In the genomic region with DNA sequence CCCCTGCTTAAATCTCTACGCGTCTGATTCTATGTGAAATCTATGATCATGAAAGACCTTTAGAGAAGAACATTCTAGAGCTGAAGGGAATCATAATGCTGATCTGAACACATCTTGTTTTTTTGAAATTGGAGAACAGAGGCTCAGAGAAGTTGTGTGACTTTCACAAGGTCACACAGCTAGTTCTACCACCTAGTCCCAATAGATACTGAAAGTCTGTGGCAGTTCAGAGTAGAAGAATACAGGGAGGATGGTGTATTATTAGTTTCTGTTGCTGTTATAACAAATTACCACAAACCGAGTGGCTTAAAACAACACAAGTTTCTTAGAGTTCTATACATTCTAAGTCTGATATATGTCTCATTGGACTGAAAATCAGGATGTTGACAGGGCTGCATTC, we compare ENCODE assay signal across 8 cellular contexts.
"Had no signal": no experiment of that assay in that cellular context is flagged by ENCODE, and none has a peak within 500 bp of the region (broad histone marks: within the 10 kb centered on the region; RNA-seq: fewer than 3 reads in every experiment).

No MANE protein-coding gene starts in this region.

- ATAC-seq: GM12878 had no signal

- H3K4me3 ChIP-seq: GM12878 had no signal

- DNase-seq: GDM1, GF-D8 had no signal

- FAIRE-seq: G401.6, GM12878, GM12891, GM12892, GM18507, GM19239 had no signal
